Comparison of ENCODE assay signal across 1 cellular context in genomic region chr15:32682569-32682968, GRCh38.
TF ChIP-seq lines count a peak whose summit lies in the region.

No MANE protein-coding gene starts in this region.

TF ChIP-seq in A549, 52 proteins besides CTCF, POLR2A, EP300 and RAD21 (continued from another document):
- TF ChIP-seq HES2 (IDR thresholded peaks at IDR 0.05) (peak; percentile 88), POLR2AphosphoS2 (conservative IDR thresholded peaks at IDR 0.05; ENCODE audit: low read length) (no peak), ZFP36 (IDR thresholded peaks at IDR 0.05; ENCODE audit: borderline replicate concordance, partially characterized antibody) (no peak), RNF2 (IDR thresholded peaks at IDR 0.05; ENCODE audit: borderline replicate concordance, low read depth) (no peak), FOSL2 (IDR thresholded peaks at IDR 0.05) (peak; percentile 51; the same call in 1 of the 2 replicates), FOSL2 (CRISPR knock-in tag; IDR thresholded peaks at IDR 0.05) (peak; percentile 57; the same call in 1 of the 2 replicates), BCL3 (IDR thresholded peaks at IDR 0.05) (0 out of 3 replicates have a peak, but pooled peaks have one; percentile 28), JUN (IDR thresholded peaks at IDR 0.05) (peak; percentile 49 to 70; a peak in 1 of 5 replicates)
